ENCODE assay signal across 18 cellular contexts in genomic region chr12:75041481-75041880, GRCh38.
"Had no signal": no experiment of that assay in that cellular context is flagged by ENCODE, and none has a peak within 500 bp of the region (broad histone marks: within the 10 kb centered on the region; RNA-seq: fewer than 3 reads in every experiment).

No MANE protein-coding gene starts in this region.

- DNase-seq: cortex of kidney; dorsolateral prefrontal cortex; effector CD8-positive, alpha-beta T cell; foreskin melanocyte; heart right ventricle; hypothalamus; kidney glomerular epithelial cell; mammary epithelial cell; naive thymus-derived CD4-positive, alpha-beta T cell; nephron progenitor cell; posterior cingulate gyrus; sigmoid colon; stimulated activated CD4-positive, alpha-beta T cell treated with anti-CD3 and anti-CD28 coated beads, Interleukin-2, amount 100 ng/mL, for 24 hours; stimulated activated CD4-positive, alpha-beta T cell treated with anti-CD3 and anti-CD28 coated beads, Interleukin-4, amount 100 ng/mL, for 4 hours; stimulated activated naive B cell treated with anti-CD40 and anti-IgM and Interleukin-4, amounts not matched to agents 10 μg/mL and 1 μg/mL and 100 μg/mL, for 72 hours; stomach had no signal

- H3K27me3 ChIP-seq: dorsolateral prefrontal cortex, heart right ventricle, right atrium auricular region, sigmoid colon, stomach had no signal

- H3K4me1 ChIP-seq: heart right ventricle, right atrium auricular region, sigmoid colon, stomach had no signal

- H3K4me3 ChIP-seq: dorsolateral prefrontal cortex, heart right ventricle, right atrium auricular region, sigmoid colon, skin epidermis, stomach had no signal

- ATAC-seq: heart right ventricle; naive thymus-derived CD4-positive, alpha-beta T cell; stimulated activated naive B cell treated with anti-CD40 and anti-IgM and Interleukin-4, amounts not matched to agents 10 μg/mL and 1 μg/mL and 100 μg/mL, for 72 hours had no signal

- H3K36me3 ChIP-seq: heart right ventricle, right atrium auricular region, sigmoid colon, stomach had no signal

- H3K27ac ChIP-seq: heart right ventricle, right atrium auricular region, sigmoid colon, skin epidermis, stomach had no signal

- H3K9me3 ChIP-seq: right atrium auricular region, sigmoid colon, stomach had no signal
